Comparison of ENCODE assay signal across 16 cellular contexts in genomic region chr5:78706381-78706780, GRCh38. TPM values are rescaled to one million over a fixed set of nuclear protein-coding genes. Genes with fewer than 3 reads are reported as not detected.
DNase-seq lines count a peak whose midpoint lies in the region; ATAC-seq, FAIRE-seq and TF ChIP-seq lines count a peak whose summit lies in the region.
"Had no signal": no experiment of that assay in that cellular context is flagged by ENCODE, and none has a peak within 500 bp of the region (broad histone marks: within the 10 kb centered on the region; RNA-seq: fewer than 3 reads in every experiment).

No MANE protein-coding gene starts in this region.

- no peak overlapping the region for H2BK5ac ChIP-seq in IMR-90 (ENCODE audit: low read depth, low read length, poor library complexity, severe bottlenecking)

- no peak for TF ChIP-seq POLR2A in IMR-90 (IDR thresholded peaks at IDR 0.05; ENCODE audit: low read depth, low read length)
- TF ChIP-seq POLR2A in K562 (conservative IDR thresholded peaks at IDR 0.05) = no peak

- H3K14ac ChIP-seq in IMR-90 (replicated peaks; ENCODE audit: low read depth, low read length) = no peak overlapping the region

- H3K18ac ChIP-seq in IMR-90 (ENCODE audit: low read depth, low read length) = peak overlapping the region; percentile 38; the same call in 1 of the 2 replicates

- H3K9me1 ChIP-seq in IMR-90 (ENCODE audit: insufficient read depth, low read length) (no peaks in the 10 kb centered on the region), K562 (ENCODE audit: control insufficient read depth, insufficient read depth, low read length) (no peaks in the 10 kb centered on the region)

- ATAC-seq in IMR-90 (ENCODE audit: low read depth) (no peak), K562 (no peak), GM19467 (IDR thresholded peaks at IDR 0.05; ENCODE audit: unreplicated experiment) (no peak)
- ATAC-seq: CD8-positive, alpha-beta T cell; GM12878; PC-3 had no signal

- H2AFZ ChIP-seq in IMR-90 (replicated peaks; ENCODE audit: low read length, poor library complexity) (no peak overlapping the region), K562 (ENCODE audit: low read depth, low read length) (no peak overlapping the region), Karpas-422 (ENCODE audit: low read length) (no peak overlapping the region)

- no peak overlapping the region for H3K4me3 ChIP-seq in IMR-90 (ENCODE audit: insufficient read depth, low read depth, low read length)
- H3K4me3 ChIP-seq in K562 = no peak overlapping the region
- no peak overlapping the region for H3K4me3 ChIP-seq in Karpas-422 (ENCODE audit: low read length)
- H3K4me3 ChIP-seq: GM12878 had no signal

- DNase-seq in EL (peak; percentile 75), IMR-90 (no peak), K562 (ENCODE audit: extremely low read depth in 1 of 4, low spot score in 3 of 4) (no peak), osteocyte (ENCODE audit: extremely low spot score, unreplicated experiment) (no peak), mucosa of gallbladder (ENCODE audit: low spot score) (no peak), Karpas-422 (no peak)
- DNase-seq: CD8-positive, alpha-beta T cell; HFFc6; Kasumi-1; NCI-H1436 treated with DMSO at 0.1 percent for 48 hours; NCI-H2081; NCI-H526; PC-3 had no signal

- H2BK15ac ChIP-seq in IMR-90 (ENCODE audit: low read depth, low read length) = no peak overlapping the region

- WGBS in IMR-90 (ENCODE audit: extremely low coverage in 2 of 2, insufficient read length in 1 of 2), 2 experiments = 100% methylated on average over 1 of the region's 2 CpGs; no CpG with 5 or more reads in 1 of the 2 experiments
- WGBS in K562 (ENCODE audit: insufficient coverage, low coverage, missing lambda C conversion rate) = 9% methylated on average over 2 of the region's 2 CpGs

- 0 out of 2 replicates have a peak overlapping the region, but pooled peaks have one; percentile 32 for H2BK120ac ChIP-seq in IMR-90 (ENCODE audit: low read depth, low read length)

- H3K79me2 ChIP-seq in K562 (ENCODE audit: control insufficient read depth, insufficient read depth, low read length) (no peaks in the 10 kb centered on the region), Karpas-422 (ENCODE audit: low read length) (no peaks in the 10 kb centered on the region)

- no peaks in the 10 kb centered on the region for H3K27me3 Mint-ChIP-seq in osteocyte (ENCODE audit: unreplicated experiment)

- H2AK5ac ChIP-seq in IMR-90 (ENCODE audit: low read depth, low read length) = 0 out of 2 replicates have a peak overlapping the region, but pooled peaks have one; percentile 9

- H3K9me3 ChIP-seq in IMR-90 (ENCODE audit: control insufficient read depth, insufficient read depth, low read length) (0 out of 2 replicates have a peak, but pooled peaks cover 2% of the 10 kb centered on the region), K562 (replicated peaks; ENCODE audit: control insufficient read depth, insufficient read depth, low read depth, low read length) (no peaks in the 10 kb centered on the region), Karpas-422 (ENCODE audit: low read length) (no peaks in the 10 kb centered on the region)

- H4K20me1 ChIP-seq in IMR-90 (ENCODE audit: insufficient read depth, low read length) = no peaks in the 10 kb centered on the region
- no peaks in the 10 kb centered on the region for H4K20me1 ChIP-seq in K562 (replicated peaks; ENCODE audit: control insufficient read depth, insufficient read depth, low read length)
- no peaks in the 10 kb centered on the region for H4K20me1 ChIP-seq in Karpas-422 (ENCODE audit: insufficient read depth, low read depth, low read length)

- H3K56ac ChIP-seq in IMR-90 (ENCODE audit: extremely low read depth, insufficient read depth, low read length) = no peak overlapping the region

- no peak for TF ChIP-seq EP300 in K562 (IDR thresholded peaks at IDR 0.05; ENCODE audit: low read length)

- H3K79me1 ChIP-seq in IMR-90 (ENCODE audit: low read depth in 1 of 2, low read length in 2 of 2) = no peaks in the 10 kb centered on the region

- peaks cover 3% of the 10 kb centered on the region for H3K36me3 Mint-ChIP-seq in osteocyte (ENCODE audit: unreplicated experiment)
- H3K36me3 Mint-ChIP-seq: CD8-positive, alpha-beta T cell had no signal

- H4K8ac ChIP-seq in IMR-90 (ENCODE audit: low read depth in 2 of 2, low read length in 2 of 2) = no peak overlapping the region

- no peak overlapping the region for H3K27ac ChIP-seq in IMR-90 (ENCODE audit: insufficient read depth, low read length)
- no peak overlapping the region for H3K27ac ChIP-seq in K562 (ENCODE audit: extremely low read depth, low read depth, low read length)
- H3K27ac ChIP-seq in Karpas-422 (ENCODE audit: low read length) = no peak overlapping the region

- peaks cover 16% of the 10 kb centered on the region for H3K9me3 Mint-ChIP-seq in osteocyte (ENCODE audit: unreplicated experiment)
- H3K9me3 Mint-ChIP-seq: CD8-positive, alpha-beta T cell had no signal

- no peak for FAIRE-seq in K562 (lab: Jason Lieb, UNC)
- FAIRE-seq: GM12878, GM18507 had no signal

- H3K36me3 ChIP-seq in IMR-90 (ENCODE audit: control insufficient read depth, insufficient read depth, low read length) = no peaks in the 10 kb centered on the region
- no peaks in the 10 kb centered on the region for H3K36me3 ChIP-seq in K562 (ENCODE audit: control insufficient read depth, insufficient read depth, low read length)
- H3K36me3 ChIP-seq in Karpas-422 (ENCODE audit: insufficient read depth, low read length) = no peaks in the 10 kb centered on the region

- CTCF ChIA-PET in IMR-90 (lab: Yijun Ruan, JAX) (no interaction called here), K562 (lab: Yijun Ruan, JAX; ENCODE audit: low intra/inter-chr PET ratio) (no interaction called here)

- peak overlapping the region; percentile 20; the same call in 1 of the 2 replicates for H2BK20ac ChIP-seq in IMR-90 (ENCODE audit: low read depth, low read length)

- POLR2A ChIA-PET in IMR-90 (lab: Charles Lee; ENCODE audit: unreplicated experiment) (no interaction called here), K562 (lab: Yijun Ruan, JAX) (no interaction called here)

- H3K23ac ChIP-seq in IMR-90 (ENCODE audit: low read depth, low read length) = no peak overlapping the region

- peaks cover 21% of the 10 kb centered on the region for H3K4me1 Mint-ChIP-seq in osteocyte (ENCODE audit: unreplicated experiment)

- no peak overlapping the region for H4K91ac ChIP-seq in IMR-90 (ENCODE audit: insufficient read depth, low read depth, low read length)

- no peaks in the 10 kb centered on the region for H3K9me2 ChIP-seq in Karpas-422 (replicated peaks; ENCODE audit: insufficient read depth, low read length)

- H2AK9ac ChIP-seq in IMR-90 (replicated peaks; ENCODE audit: low read depth, low read length, poor library complexity) = no peak overlapping the region

- TF ChIP-seq RAD21 in IMR-90 (IDR thresholded peaks at IDR 0.05; ENCODE audit: low read length) = no peak
- TF ChIP-seq RAD21 in K562 (CRISPR knock-in tag; conservative IDR thresholded peaks at IDR 0.05 in 1 of 2, IDR thresholded peaks at IDR 0.05 in 1 of 2) = no peak

- H3K4me2 ChIP-seq in IMR-90 (ENCODE audit: low read depth, low read length) = no peak overlapping the region
- no peak overlapping the region for H3K4me2 ChIP-seq in K562 (ENCODE audit: insufficient read depth, low read length)
- H3K4me2 ChIP-seq in Karpas-422 (ENCODE audit: low read depth, low read length, poor library complexity, severe bottlenecking) = no peak overlapping the region

- intact Hi-C loops in IMR-90 (cut with micrococcal nuclease) (no loop called here), K562 (cut with micrococcal nuclease) (no loop called here)

- BruUV-seq in IMR-90 (replicated peaks; lab: Mats Ljungman, UMichigan) = no TSS peak
- BruUV-seq in K562 (replicated peaks; lab: Mats Ljungman, UMichigan) = no TSS peak

- TF ChIP-seq CTCF in IMR-90 (conservative IDR thresholded peaks at IDR 0.05; ENCODE audit: low read depth, low read length) (no peak), K562 (IDR thresholded peaks at IDR 0.05 in 2 of 3, conservative IDR thresholded peaks at IDR 0.05 in 1 of 3; ENCODE audit: insufficient read depth in 2 of 3, low read depth in 1 of 3, low read length in 3 of 3) (no peak), osteocyte (IDR thresholded peaks at IDR 0.05) (no peak)

- dilution Hi-C loops in IMR-90 (cut with HindIII; ENCODE audit: low sequenced_read_pairs, unreplicated experiment) = no loop called here

- no peak overlapping the region for H3K4me3 Mint-ChIP-seq in osteocyte (ENCODE audit: unreplicated experiment)
- H3K4me3 Mint-ChIP-seq: CD8-positive, alpha-beta T cell; HFFc6 had no signal

- in situ Hi-C loops in IMR-90 (cut with MboI; ENCODE audit: low sequenced_read_pairs) = no loop called here
- in situ Hi-C loops in K562 (cut with MboI) = no loop called here

- H3K27ac Mint-ChIP-seq in osteocyte (ENCODE audit: unreplicated experiment) = peak overlapping the region; percentile 75
- H3K27ac Mint-ChIP-seq: CD8-positive, alpha-beta T cell; HFFc6 had no signal

- H3K4ac ChIP-seq in IMR-90 (ENCODE audit: low read depth, low read length) = 0 out of 2 replicates have a peak overlapping the region, but pooled peaks have one; percentile 16

- H3K9ac ChIP-seq in IMR-90 (ENCODE audit: low read depth, low read length) = no peak overlapping the region
- H3K9ac ChIP-seq in K562 (ENCODE audit: insufficient read depth in 1 of 2, low read depth in 2 of 2, low read length in 2 of 2) = no peak overlapping the region
- H3K9ac ChIP-seq in Karpas-422 (ENCODE audit: low read length) = no peak overlapping the region

- no peak overlapping the region for H4K5ac ChIP-seq in IMR-90 (ENCODE audit: low read depth, low read length)

- no peaks in the 10 kb centered on the region for H3K27me3 ChIP-seq in IMR-90 (ENCODE audit: control insufficient read depth, insufficient read depth, low read length)
- H3K27me3 ChIP-seq in K562 (ENCODE audit: control insufficient read depth in 2 of 2, insufficient read depth in 2 of 2, low read length in 2 of 2) = no peaks in the 10 kb centered on the region
- H3K27me3 ChIP-seq in Karpas-422 (ENCODE audit: low read length) = no peaks in the 10 kb centered on the region

- H3K4me1 ChIP-seq in IMR-90 (ENCODE audit: control insufficient read depth, insufficient read depth, low read length) (no peaks in the 10 kb centered on the region), K562 (replicated peaks in 1 of 2; ENCODE audit: control insufficient read depth in 2 of 2, insufficient read depth in 2 of 2, low read length in 2 of 2) (no peaks in the 10 kb centered on the region), Karpas-422 (ENCODE audit: low read length) (no peaks in the 10 kb centered on the region)

RNA-seq across cellular contexts. Expression of gene LHFPL2, which starts 57.8 kb away (rescaled TPM):
- total RNA-seq in IMR-90 (2012; rRNA removed) (11.1 and 11.3 TPM in 2 replicates), K562 (2014; rRNA removed) (4.1 and 5.2 TPM in 2 replicates), K562 (2014; rRNA removed; fragmentation: Illumina TruSeq; extraction: Trizol) (6.4 and 6.6 TPM in 2 replicates), K562 (2015; rRNA removed; fragmentation: Illumina TruSeq; extraction: Trizol) (5.1 and 5.2 TPM in 2 replicates), K562 (2021) (6.6 TPM in 2 replicates), osteocyte (110 and 113 TPM in 2 replicates), mucosa of gallbladder (22.5 TPM)
- polyA plus RNA-seq in IMR-90 (2012; rRNA removed) (5.0 and 6.5 TPM in 2 replicates), K562 (2011; rRNA removed) (1.9 and 4.6 TPM in 2 replicates), K562 (2014; fragmentation: Illumina TruSeq; extraction: Trizol) (4.8 and 5.6 TPM in 2 replicates), K562 (2014; fragmentation: Nextera tagmentation; extraction: Ambion mirVana) (1 to 10 TPM; 1.0 to 1.6 TPM), K562 (2014; rRNA removed) (3.7 TPM in 2 replicates)
- polyA plus RNA-seq in IMR-90 (2012; cell fraction: cytosol; rRNA removed) = 3.8 and 6.1 TPM in 2 replicates
- 4.8 and 12.1 TPM in 2 replicates for polyA plus RNA-seq in IMR-90 (2012; cell fraction: nucleus; rRNA removed; ENCODE audit: low replicate concordance)
- 9.1 and 15.2 TPM in 2 replicates for total RNA-seq in K562 (2011; cell fraction: chromatin; rRNA removed; ENCODE audit: low replicate concordance)
- 7.2 and 7.5 TPM in 2 replicates for total RNA-seq in K562 (2011; cell fraction: nucleolus; rRNA removed)
- 8.7 and 12.7 TPM in 2 replicates for total RNA-seq in K562 (2011; cell fraction: nucleoplasm; rRNA removed)
- polyA plus RNA-seq in K562 (2011; cell fraction: cytosol; rRNA removed) = 1.6 and 3.6 TPM in 2 replicates
- 1.8 and 5.6 TPM in 2 replicates for polyA plus RNA-seq in K562 (2011; cell fraction: nucleus; rRNA removed)
- 3.7 and 6.0 TPM in 2 replicates for polyA plus RNA-seq in K562 (2012)
- polyA minus RNA-seq in K562 (2011; rRNA and poly(A)+ RNA removed) = 6.7 and 11.2 TPM in 2 replicates
- 5.9 and 9.2 TPM in 2 replicates for polyA minus RNA-seq in K562 (2011; cell fraction: cytosol; rRNA and poly(A)+ RNA removed)
- polyA minus RNA-seq in K562 (2011; cell fraction: nucleus; rRNA and poly(A)+ RNA removed) = 6.6 and 7.4 TPM in 2 replicates
- total RNA-seq in Karpas-422 (2014; rRNA removed; shearing (Covaris generic); ENCODE audit: low replicate concordance) = 4.7 and 4.8 TPM in 2 replicates
